In the genomic region with DNA sequence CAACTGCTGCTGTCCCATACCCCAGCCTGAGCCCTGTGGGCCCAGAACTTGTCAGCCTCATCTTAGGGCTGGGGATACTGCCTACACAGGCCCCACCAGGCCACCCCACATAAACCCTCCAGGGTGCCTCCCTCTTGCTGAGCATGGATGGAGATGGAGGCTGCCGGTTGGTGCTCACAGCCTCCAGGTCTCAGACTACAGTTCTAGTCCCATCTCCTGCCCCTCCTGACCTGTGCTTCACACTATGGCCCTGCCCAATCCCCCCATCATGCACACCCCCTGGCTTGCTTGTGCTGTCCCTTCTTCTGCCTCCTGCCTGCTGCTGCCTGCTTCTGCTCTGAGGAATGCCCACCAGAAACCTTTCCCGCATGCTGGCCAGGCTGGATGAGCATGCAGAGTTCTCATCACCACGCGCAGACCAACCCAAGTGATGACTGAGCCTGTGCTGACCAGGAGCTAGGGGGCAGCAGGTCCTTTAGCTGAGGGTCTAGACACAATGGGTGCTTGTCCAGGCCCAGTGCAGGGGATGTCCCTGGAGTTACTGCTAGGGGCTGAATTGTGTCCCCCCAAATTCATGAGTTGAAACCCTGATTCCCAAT, we compare ENCODE assay signal across 31 cellular contexts.
A peak's percentile ranks its signal among the peaks of the same experiment; 100 is the strongest.
DNase-seq lines count a peak whose midpoint lies in the region; ATAC-seq and TF ChIP-seq lines count a peak whose summit lies in the region.
"Had no signal": no experiment of that assay in that cellular context is flagged by ENCODE, and none has a peak within 500 bp of the region (broad histone marks: within the 10 kb centered on the region; RNA-seq: fewer than 3 reads in every experiment).

No MANE protein-coding gene starts in this region.

- H3K4me3 Mint-ChIP-seq in activated CD4-positive, alpha-beta T cell treated with anti-CD3 and anti-CD28 coated beads, Interleukin-2, amount 10 ng/mL, durations not matched to agents 7 days and 5 days: no peak overlapping the region
- H3K4me3 Mint-ChIP-seq: activated T-cell treated with anti-CD3 and anti-CD28 coated beads, Interleukin-2, amount 50 U/mL, for 72 hours; HFFc6 had no signal

- no peak overlapping the region for H3K4me3 ChIP-seq in H7 (ENCODE audit: insufficient read depth, low read depth, low read length)
- H3K4me3 ChIP-seq in WERI-Rb-1 (ENCODE audit: low read depth, low read length): no peak overlapping the region
- H3K4me3 ChIP-seq: ascending aorta, cardiac muscle cell, heart left ventricle, smooth muscle cell had no signal

- TF ChIP-seq CTCF in WERI-Rb-1 (IDR thresholded peaks at IDR 0.05; ENCODE audit: low read depth, low read length): peak; percentile 11; the same call in 1 of the 2 replicates

- in situ Hi-C loops in G401 (cut with HindIII; ENCODE audit: low sequenced_read_pairs): no loop called here

- intact Hi-C loops in sciatic nerve (cut with DNase I): no loop called here

- H3K27ac Mint-ChIP-seq in activated CD4-positive, alpha-beta T cell treated with anti-CD3 and anti-CD28 coated beads, Interleukin-2, amount 10 ng/mL, durations not matched to agents 7 days and 5 days: no peak overlapping the region
- H3K27ac Mint-ChIP-seq: activated T-cell treated with anti-CD3 and anti-CD28 coated beads, Interleukin-2, amount 50 U/mL, for 72 hours; HFFc6 had no signal

- H3K27ac ChIP-seq in WERI-Rb-1: no peak overlapping the region
- H3K27ac ChIP-seq: ascending aorta, cardiac muscle cell, heart left ventricle had no signal

- H3K36me3 ChIP-seq in H7 (replicated peaks; ENCODE audit: control insufficient read depth, insufficient read depth, low read length) (no peaks in the 10 kb centered on the region), WERI-Rb-1 (no peaks in the 10 kb centered on the region)
- H3K36me3 ChIP-seq: ascending aorta, cardiac muscle cell, heart left ventricle had no signal

- no peaks in the 10 kb centered on the region for H3K4me1 Mint-ChIP-seq in activated CD4-positive, alpha-beta T cell treated with anti-CD3 and anti-CD28 coated beads, Interleukin-2, amount 10 ng/mL, durations not matched to agents 7 days and 5 days

- no peaks in the 10 kb centered on the region for H3K9me3 ChIP-seq in WERI-Rb-1 (ENCODE audit: severe bottlenecking)

- H3K27me3 ChIP-seq in H7 (ENCODE audit: control insufficient read depth, insufficient read depth, low read length) (no peaks in the 10 kb centered on the region), WERI-Rb-1 (ENCODE audit: insufficient read depth, low read depth, severe bottlenecking) (no peaks in the 10 kb centered on the region)
- H3K27me3 ChIP-seq: ascending aorta, cardiac muscle cell, heart left ventricle had no signal

- POLR2A ChIA-PET in activated CD4-positive, alpha-beta T cell treated with anti-CD3 and anti-CD28 coated beads, Interleukin-2, amount 10 ng/mL, durations not matched to agents 7 days and 5 days (lab: Charles Lee): no interaction called here

- H3K27me3 Mint-ChIP-seq in activated CD4-positive, alpha-beta T cell treated with anti-CD3 and anti-CD28 coated beads, Interleukin-2, amount 10 ng/mL, durations not matched to agents 7 days and 5 days: peaks cover 1% of the 10 kb centered on the region

- peaks cover 2% of the 10 kb centered on the region for H3K9me3 Mint-ChIP-seq in activated CD4-positive, alpha-beta T cell treated with anti-CD3 and anti-CD28 coated beads, Interleukin-2, amount 10 ng/mL, durations not matched to agents 7 days and 5 days
- H3K9me3 Mint-ChIP-seq: activated naive CD4-positive, alpha-beta T cell treated with anti-CD3 and anti-CD28 coated beads, Interleukin-2, amount 50 U/mL, for 72 hours; HFFc6 had no signal

- ATAC-seq in left lobe of liver (no peak), sciatic nerve (no peak), HG03025 (IDR thresholded peaks at IDR 0.05; ENCODE audit: low FRiP score, unreplicated experiment) (no peak), GM19463 (IDR thresholded peaks at IDR 0.05; ENCODE audit: unreplicated experiment) (no peak)
- ATAC-seq: activated naive CD4-positive, alpha-beta T cell treated with anti-CD3 and anti-CD28 coated beads, Interleukin-2, amount 50 U/mL, for 72 hours; activated T-cell treated with anti-CD3 and anti-CD28 coated beads, Interleukin-2, amount 50 U/mL, for 72 hours; esophagus mucosa had no signal

- CTCF ChIA-PET in activated CD4-positive, alpha-beta T cell treated with anti-CD3 and anti-CD28 coated beads, Interleukin-2, amount 10 ng/mL, durations not matched to agents 7 days and 5 days (lab: Charles Lee): interaction anchor here (0.7 kb wide), 1 partner anchor 230 kb away, joined by 3 read pairs; no protein-coding TSS in a partner anchor

- peak; percentile 17 for DNase-seq in H7
- no peak for DNase-seq in WERI-Rb-1
- peak; percentile 35 for DNase-seq in left lobe of liver (ENCODE audit: low spot score)
- peak; percentile 26 for DNase-seq in sciatic nerve (ENCODE audit: low spot score)
- no peak for DNase-seq in G401 (ENCODE audit: low spot score)
- DNase-seq in activated CD4-positive, alpha-beta T cell treated with anti-CD3 and anti-CD28 coated beads, Interleukin-2, amount 10 ng/mL, durations not matched to agents 7 days and 5 days: no peak
- DNase-seq: activated CD4-positive, alpha-beta T cell treated with anti-CD3 and anti-CD28 coated beads for 4 hours; activated T-cell treated with anti-CD3 and anti-CD28 coated beads, Interleukin-2, amount 50 U/mL, for 72 hours; C1 segment of cervical spinal cord; COR-L47; cortex of kidney; foreskin fibroblast; GF-D8; HFFc6; Karpas-422; mammary epithelial cell; MV-4-11; NCI-H1436 treated with DMSO at 0.1 percent for 48 hours; NCI-H2107; Right ventricle myocardium superior; stimulated activated CD4-positive, alpha-beta T cell treated with anti-CD3 and anti-CD28 coated beads, Interleukin-2, amount 100 ng/mL, for 24 hours; substantia nigra; T-helper 2 cell had no signal

- no peaks in the 10 kb centered on the region for H3K36me3 Mint-ChIP-seq in activated CD4-positive, alpha-beta T cell treated with anti-CD3 and anti-CD28 coated beads, Interleukin-2, amount 10 ng/mL, durations not matched to agents 7 days and 5 days (ENCODE audit: low read depth)
- H3K36me3 Mint-ChIP-seq: activated naive CD4-positive, alpha-beta T cell treated with anti-CD3 and anti-CD28 coated beads, Interleukin-2, amount 50 U/mL, for 72 hours had no signal

Comparison
In these comparisons a context has a peak if more than half of its experiments do, and no peak if none do; other contexts are left out.
1. DNase-seq: peak in H7 (single experiment), left lobe of liver (single experiment) and sciatic nerve (single experiment); none in WERI-Rb-1 (single experiment), G401 (single experiment) and activated CD4-positive, alpha-beta T cell treated with anti-CD3 and anti-CD28 coated beads, Interleukin-2, amount 10 ng/mL, durations not matched to agents 7 days and 5 days (single experiment).